Comparison of ENCODE assay signal across 19 cellular contexts in genomic region chr2:58680938-58681337, GRCh38.
DNase-seq lines count a peak whose midpoint lies in the region; ATAC-seq and TF ChIP-seq lines count a peak whose summit lies in the region.
"Had no signal": no experiment of that assay in that cellular context is flagged by ENCODE, and none has a peak within 500 bp of the region (broad histone marks: within the 10 kb centered on the region; RNA-seq: fewer than 3 reads in every experiment).

No MANE protein-coding gene starts in this region.

- no peaks in the 10 kb centered on the region; the same call in none of the 2 replicates for H3K27me3 Mint-ChIP-seq in HFFc6 (ENCODE audit: insufficient read depth)

- no peak overlapping the region for H3K27ac Mint-ChIP-seq in HFFc6

- POLR2A ChIA-PET in OCI-LY7 (lab: Charles Lee): interaction anchor here (0.7 kb wide), 1 partner anchor 202 kb away, joined by 3 read pairs; no protein-coding TSS in a partner anchor

- H3K9me3 ChIP-seq in OCI-LY7 (ENCODE audit: low read length) (no peaks in the 10 kb centered on the region), heart left ventricle (peaks cover 0 to 4% (median 0%) of the 10 kb centered on the region in 12 donors)
- H3K9me3 ChIP-seq: body of pancreas, HAP-1, mucosa of descending colon, stomach had no signal

- H3K9me2 ChIP-seq in OCI-LY7 (ENCODE audit: insufficient read depth, low read length): no peaks in the 10 kb centered on the region

- peak; percentile 21 for TF ChIP-seq CTCF in 22Rv1 (IDR thresholded peaks at IDR 0.05)
- TF ChIP-seq CTCF in HFFc6 (IDR thresholded peaks at IDR 0.05): peak; percentile 60
- TF ChIP-seq CTCF in OCI-LY7 (conservative IDR thresholded peaks at IDR 0.05; ENCODE audit: low read length): peak; percentile 44
- TF ChIP-seq CTCF in epithelial cell of esophagus (IDR thresholded peaks at IDR 0.05; ENCODE audit: insufficient read depth, low read depth, low read length, missing control alignments): no peak
- no peak for TF ChIP-seq CTCF in heart left ventricle (IDR thresholded peaks at IDR 0.05)

- DNase-seq in HFFc6 (no peak), OCI-LY7 (ENCODE audit: low spot score) (no peak), epithelial cell of esophagus (ENCODE audit: low read depth) (peak; percentile 20), heart left ventricle (no peak), A172 (ENCODE audit: low spot score) (no peak), AG08396 (ENCODE audit: low spot score) (no peak)
- DNase-seq: activated gamma-delta T cell treated with Interleukin-2 at 50 U/mL for 16 hours; body of pancreas; DMS79; effector CD4-positive, alpha-beta T cell; mucosa of descending colon; NCI-H146; NK-92 treated with Interleukin-12 subunit alpha and Interleukin-12 subunit beta, amount 100 ng/mL, for 24 hours; occipital lobe; stomach had no signal

- no peak overlapping the region for H3K4me2 ChIP-seq in OCI-LY7 (ENCODE audit: low read length)

- H3K4me1 ChIP-seq in OCI-LY7 (ENCODE audit: insufficient read depth, low read length, poor library complexity, severe bottlenecking) (no peaks in the 10 kb centered on the region), heart left ventricle (no peaks in the 10 kb centered on the region)
- H3K4me1 ChIP-seq: body of pancreas, HAP-1, stomach had no signal

- H3K36me3 ChIP-seq in OCI-LY7 (ENCODE audit: insufficient read depth, low read length) (no peaks in the 10 kb centered on the region), heart left ventricle (no peaks in the 10 kb centered on the region)
- H3K36me3 ChIP-seq: HAP-1, stomach had no signal

- CTCF ChIA-PET in OCI-LY7 (lab: Charles Lee; ENCODE audit: unreplicated experiment): no interaction called here

- H3K4me3 Mint-ChIP-seq in HFFc6: no peak overlapping the region

- ATAC-seq in GM21717 (IDR thresholded peaks at IDR 0.05; ENCODE audit: unreplicated experiment) (no peak), heart left ventricle (no peak)
- ATAC-seq: body of pancreas, mucosa of descending colon had no signal

- no peaks in the 10 kb centered on the region for H4K20me1 ChIP-seq in OCI-LY7 (ENCODE audit: insufficient read depth, low read length)

- WGBS in heart left ventricle, 4 donors: 90 to 96% (median 91%) methylated on average over 1 of the region's 1 CpG

- BruUV-seq in OCI-LY7 (replicated peaks; lab: Mats Ljungman, UMichigan): no TSS peak

- intact Hi-C loops in OCI-LY7 (cut with micrococcal nuclease; ENCODE audit: unreplicated experiment): no loop called here
- intact Hi-C loops in heart left ventricle (cut with DNase I): no loop called here

- no peaks in the 10 kb centered on the region for H3K4me1 Mint-ChIP-seq in HFFc6 (ENCODE audit: low read depth)

- H3K9me3 Mint-ChIP-seq in HFFc6: no peaks in the 10 kb centered on the region; the same call in 1 of the 2 replicates

- H3K4me3 ChIP-seq in OCI-LY7 (ENCODE audit: low read depth, low read length, poor library complexity, severe bottlenecking) (no peak overlapping the region), epithelial cell of esophagus (ENCODE audit: low read length) (no peak overlapping the region), heart left ventricle (no peak overlapping the region)
- H3K4me3 ChIP-seq: body of pancreas, HAP-1, mucosa of descending colon, skin epidermis, stomach had no signal

- H2AFZ ChIP-seq in OCI-LY7 (ENCODE audit: low read length): no peak overlapping the region

- H3K36me3 Mint-ChIP-seq in HFFc6 (ENCODE audit: low read depth): no peaks in the 10 kb centered on the region

- no peak overlapping the region for H3K27ac ChIP-seq in 22Rv1
- H3K27ac ChIP-seq in OCI-LY7 (ENCODE audit: low read depth, low read length, poor library complexity, severe bottlenecking): no peak overlapping the region
- H3K27ac ChIP-seq in heart left ventricle: no peak overlapping the region
- H3K27ac ChIP-seq: body of pancreas, skin epidermis, stomach had no signal

- H3K27me3 ChIP-seq in heart left ventricle: no peaks in the 10 kb centered on the region
- H3K27me3 ChIP-seq: body of pancreas, stomach had no signal

- no peak for TF ChIP-seq POLR2A in heart left ventricle (IDR thresholded peaks at IDR 0.05)

- no peaks in the 10 kb centered on the region for H3K79me2 ChIP-seq in OCI-LY7 (ENCODE audit: insufficient read depth, low read depth, low read length)

Comparison
In these comparisons a context has a peak if more than half of its experiments do, and no peak if none do; other contexts are left out.
1. CTCF ChIP-seq: peak in 22Rv1 (single experiment), HFFc6 (single experiment) and OCI-LY7 (single experiment); none in epithelial cell of esophagus (single experiment) and heart left ventricle (0 of 12).